Comparison of ENCODE assay signal across 17 cellular contexts in genomic region chr3:122964844-122965243, GRCh38.
"Had no signal": no experiment of that assay in that cellular context is flagged by ENCODE, and none has a peak within 500 bp of the region (broad histone marks: within the 10 kb centered on the region; RNA-seq: fewer than 3 reads in every experiment).

No MANE protein-coding gene starts in this region.

- H3K4me3 Mint-ChIP-seq: activated B cell treated with CpG ODN at 0.5 μM for 24 hours; activated CD8-positive, alpha-beta T cell treated with anti-CD3 and anti-CD28 coated beads, Interleukin-2, amount 10 ng/mL, durations not matched to agents 7 days and 5 days; activated naive CD8-positive, alpha-beta T cell treated with anti-CD3 and anti-CD28 coated beads, Interleukin-2, amount 10 ng/mL, durations not matched to agents 7 days and 5 days; naive thymus-derived CD4-positive, alpha-beta T cell had no signal

- ATAC-seq: activated CD8-positive, alpha-beta T cell treated with anti-CD3 and anti-CD28 coated beads, Interleukin-2, amount 10 ng/mL, durations not matched to agents 7 days and 5 days; left lobe of liver; naive thymus-derived CD4-positive, alpha-beta T cell; stimulated activated naive CD8-positive, alpha-beta T cell treated with anti-CD3 and anti-CD28 coated beads, Interleukin-15, Interleukin-2, amounts not matched to agents 100 U/mL and 50 U/mL, for 24 hours had no signal

- H3K36me3 ChIP-seq: brain microvascular endothelial cell had no signal

- H3K9me3 Mint-ChIP-seq: activated B cell treated with CpG ODN at 0.5 μM for 24 hours; activated naive CD8-positive, alpha-beta T cell treated with anti-CD3 and anti-CD28 coated beads, Interleukin-2, amount 10 ng/mL, durations not matched to agents 7 days and 5 days had no signal

- H3K27ac ChIP-seq: brain microvascular endothelial cell had no signal

- H3K4me1 Mint-ChIP-seq: activated B cell treated with CpG ODN at 0.5 μM for 24 hours; naive thymus-derived CD4-positive, alpha-beta T cell had no signal

- H3K36me3 Mint-ChIP-seq: activated naive CD8-positive, alpha-beta T cell treated with anti-CD3 and anti-CD28 coated beads, Interleukin-2, amount 10 ng/mL, durations not matched to agents 7 days and 5 days; naive thymus-derived CD4-positive, alpha-beta T cell had no signal

- DNase-seq: activated B cell treated with CpG ODN at 0.5 μM for 24 hours; activated CD4-positive, alpha-beta T cell treated with anti-CD3 and anti-CD28 coated beads for 48 hours; activated CD8-positive, alpha-beta memory T cell treated with anti-CD3 and anti-CD28 coated beads, Interleukin-2, amount 50 U/mL, for 4 hours; activated CD8-positive, alpha-beta T cell treated with anti-CD3 and anti-CD28 coated beads, Interleukin-2, amount 10 ng/mL, durations not matched to agents 7 days and 5 days; activated naive CD4-positive, alpha-beta T cell; activated naive CD8-positive, alpha-beta T cell treated with anti-CD3 and anti-CD28 coated beads, Interleukin-2, amount 10 ng/mL, durations not matched to agents 7 days and 5 days; brain microvascular endothelial cell; cortex of kidney; effector CD8-positive, alpha-beta T cell; head of caudate nucleus; naive thymus-derived CD4-positive, alpha-beta T cell; small intestine; stimulated activated CD4-positive, alpha-beta T cell treated with anti-CD3 and anti-CD28 coated beads, Interleukin-4, amount 100 ng/mL, for 24 hours; stimulated activated naive CD8-positive, alpha-beta T cell treated with anti-CD3 and anti-CD28 coated beads, Interleukin-15, Interleukin-2, amounts not matched to agents 100 U/mL and 50 U/mL, for 24 hours; SW 1271; trophoblast cell had no signal

- H3K27ac Mint-ChIP-seq: activated B cell treated with CpG ODN at 0.5 μM for 24 hours; activated CD8-positive, alpha-beta T cell treated with anti-CD3 and anti-CD28 coated beads, Interleukin-2, amount 10 ng/mL, durations not matched to agents 7 days and 5 days; activated naive CD8-positive, alpha-beta T cell treated with anti-CD3 and anti-CD28 coated beads, Interleukin-2, amount 10 ng/mL, durations not matched to agents 7 days and 5 days; naive thymus-derived CD4-positive, alpha-beta T cell had no signal
